ENCODE assay signal across 9 cellular contexts in genomic region chr13:98998831-98999634, GRCh38. TPM values are rescaled to one million over a fixed set of nuclear protein-coding genes. Genes with fewer than 3 reads are reported as not detected.
DNase-seq lines count a peak whose midpoint lies in the region; ATAC-seq, FAIRE-seq and TF ChIP-seq lines count a peak whose summit lies in the region.
"Had no signal": no experiment of that assay in that cellular context is flagged by ENCODE, and none has a peak within 500 bp of the region (broad histone marks: within the 10 kb centered on the region; RNA-seq: fewer than 3 reads in every experiment).

No MANE protein-coding gene starts in this region.

- no peaks in the 10 kb centered on the region; the same call in 1 of the 2 replicates for H3K79me1 ChIP-seq in H1 (ENCODE audit: low read depth, low read length)

- no peak for TF ChIP-seq CTCF in H1 (IDR thresholded peaks at IDR 0.05; ENCODE audit: control extremely low read depth in 1 of 3, insufficient read depth in 1 of 3, low read depth in 1 of 3, low read length in 3 of 3)

- POLR2A ChIA-PET in H1 (lab: Charles Lee; ENCODE audit: partially characterized antibody), result no interaction called here

- no peak overlapping the region for H4K8ac ChIP-seq in H1 (ENCODE audit: extremely low read depth, insufficient read depth, low read length)

- H3K4ac ChIP-seq in H1 (replicated peaks; ENCODE audit: insufficient read length, low read depth, low read length), result no peak overlapping the region

- H2BK5ac ChIP-seq in H1 (ENCODE audit: low read depth, low read length), result no peak overlapping the region

- no peak overlapping the region for H3K18ac ChIP-seq in H1 (ENCODE audit: extremely low read depth, low read length)

- no peak overlapping the region for H2BK12ac ChIP-seq in H1 (ENCODE audit: low read depth, low read length)

- H3K23ac ChIP-seq in H1 (ENCODE audit: insufficient read length), result no peak overlapping the region

- no peak for FAIRE-seq in H1 (lab: Jason Lieb, UNC)

- CTCF ChIA-PET in H1 (lab: Charles Lee; ENCODE audit: partially characterized antibody), result interaction anchor here (1.4 to 3.1 kb wide), 2 partner anchors 30 to 124 kb away, joined by 3 to 9 read pairs; no protein-coding TSS in a partner anchor

- TF ChIP-seq RAD21 in H1 (IDR thresholded peaks at IDR 0.05 in 1 of 2, conservative IDR thresholded peaks at IDR 0.05 in 1 of 2; ENCODE audit: low read depth in 2 of 2, low read length in 2 of 2), result no peak

- no peak overlapping the region for H3K56ac ChIP-seq in H1 (replicated peaks; ENCODE audit: insufficient read length, low read depth, low read length)

- TF ChIP-seq EP300 in H1 (IDR thresholded peaks at IDR 0.05; ENCODE audit: borderline replicate concordance in 1 of 2, low read depth in 2 of 2, low read length in 2 of 2), result no peak

- no peaks in the 10 kb centered on the region for H3K23me2 ChIP-seq in H1 (ENCODE audit: low read depth, low read length)

- no peak overlapping the region for H3K27ac ChIP-seq in H1 (ENCODE audit: low read depth, low read length)

- no peaks in the 10 kb centered on the region for H3K27me3 ChIP-seq in H1 (replicated peaks in 1 of 4; ENCODE audit: control insufficient read depth in 3 of 4, extremely low read depth in 1 of 4, insufficient read depth in 3 of 4, low read length in 3 of 4)
- H3K27me3 ChIP-seq in HAP-1 (ENCODE audit: low read depth), result no peaks in the 10 kb centered on the region

- DNase-seq in SW480 (ENCODE audit: low spot score) (peak; percentile 51), H1 (ENCODE audit: low read depth in 1 of 2, low spot score in 2 of 2) (no peak), HAP-1 (ENCODE audit: low spot score in 2 of 2) (no peak), NCI-H2081 treated with DMSO at 0.1 percent for 48 hours (lab: John Stamatoyannopoulos, UW) (no peak), activated gamma-delta T cell (lab: John Stamatoyannopoulos, UW) (no peak), SW 1271 (lab: John Stamatoyannopoulos, UW) (no peak)
- peak; percentile 41 for DNase-seq in stimulated activated CD4-positive, alpha-beta T cell treated with anti-CD3 and anti-CD28 coated beads, Interleukin-1b, Interleukin-23, amount 100 ng/mL, for 48 hours
- DNase-seq: mesendoderm had no signal

- H4K91ac ChIP-seq in H1 (replicated peaks; ENCODE audit: insufficient read length, low read length), result no peak overlapping the region

- H3K9me3 ChIP-seq in H1 (ENCODE audit: insufficient read depth in 2 of 2, low read depth in 1 of 2, low read length in 1 of 2), result no peaks in the 10 kb centered on the region
- no peaks in the 10 kb centered on the region for H3K9me3 ChIP-seq in HAP-1

- H3K4me3 ChIP-seq in H1 (ENCODE audit: extremely low read depth in 1 of 4, insufficient read depth in 2 of 4, low read depth in 3 of 4, low read length in 4 of 4) (no peak overlapping the region), HAP-1 (no peak overlapping the region)

- no peak overlapping the region for H3K9ac ChIP-seq in H1 (replicated peaks in 1 of 4; ENCODE audit: extremely low read depth in 1 of 4, low read depth in 3 of 4, low read length in 3 of 4)

- H2AFZ ChIP-seq in H1 (ENCODE audit: low read length), result no peak overlapping the region

- no peak overlapping the region for H2BK120ac ChIP-seq in H1 (replicated peaks; ENCODE audit: low read depth, low read length)

- no peak overlapping the region for H2AK5ac ChIP-seq in H1 (ENCODE audit: low read depth, low read length)

- in situ Hi-C loops in HAP-1 (cut with MboI; ENCODE audit: low sequenced_read_pairs), result no loop called here

- no peaks in the 10 kb centered on the region for H4K20me1 ChIP-seq in H1 (replicated peaks in 1 of 2; ENCODE audit: control insufficient read depth in 1 of 2, insufficient read depth in 2 of 2, low read length in 2 of 2)

- H3K4me2 ChIP-seq in H1 (ENCODE audit: insufficient read depth in 1 of 2, low read depth in 2 of 2, low read length in 2 of 2), result no peak overlapping the region

- H2BK15ac ChIP-seq in H1 (ENCODE audit: low read length), result 0 out of 2 replicates have a peak overlapping the region, but pooled peaks have one; percentile 1

- no peaks in the 10 kb centered on the region; a peak in 2 of 4 replicates for H3K79me2 ChIP-seq in H1 (ENCODE audit: control insufficient read depth in 1 of 2, insufficient read depth in 2 of 2, low read length in 2 of 2)

- 90% methylated on average over 8 of the region's 8 CpGs; no CpG with 5 or more reads in 1 of the 2 experiments for WGBS in H1 (ENCODE audit: extremely low coverage in 1 of 2, insufficient coverage in 1 of 2, insufficient read length in 1 of 2, insufficient replicate concordance in 2 of 2, low coverage in 1 of 2, low lambda C conversion rate in 2 of 2, missing lambda C conversion rate in 1 of 2), 2 experiments

- ATAC-seq in GM18511 (IDR thresholded peaks at IDR 0.05; ENCODE audit: unreplicated experiment), result peak; percentile 71

- no peak overlapping the region for H3K14ac ChIP-seq in H1 (ENCODE audit: insufficient read length)

- H3K4me1 ChIP-seq in H1 (replicated peaks in 1 of 4; ENCODE audit: control insufficient read depth in 3 of 4, insufficient read depth in 4 of 4, low read length in 3 of 4) (peaks cover 0 to 15% (median 7%) of the 10 kb centered on the region in 4 experiments; a peak in 4 of 7 replicates), HAP-1 (no peaks in the 10 kb centered on the region; the same call in 1 of the 2 replicates)

- TF ChIP-seq POLR2A in H1 (IDR thresholded peaks at IDR 0.05; ENCODE audit: control extremely low read depth in 1 of 2, low read depth in 2 of 2, low read length in 2 of 2), result no peak

- no peak overlapping the region for H4K5ac ChIP-seq in H1 (ENCODE audit: insufficient read length, low read depth, low read length)

- no peak overlapping the region for H2BK20ac ChIP-seq in H1 (ENCODE audit: low read length)

- H3K36me3 ChIP-seq in H1 (ENCODE audit: control insufficient read depth in 2 of 4, insufficient read depth in 4 of 4, low read length in 3 of 4), result no peaks in the 10 kb centered on the region
- no peaks in the 10 kb centered on the region for H3K36me3 ChIP-seq in HAP-1 (replicated peaks)

TF ChIP-seq in H1, 55 proteins besides CTCF, POLR2A, EP300 and RAD21:
- TF ChIP-seq MAFK (IDR thresholded peaks at IDR 0.05; ENCODE audit: low read depth, low read length) (no peak), JUND (IDR thresholded peaks at IDR 0.05; ENCODE audit: low read length) (no peak), E2F6 (IDR thresholded peaks at IDR 0.05) (no peak), ZNF274 (IDR thresholded peaks at IDR 0.05; ENCODE audit: borderline replicate concordance, extremely low read depth, low read length) (no peak), SIN3A (conservative IDR thresholded peaks at IDR 0.05 in 1 of 2, IDR thresholded peaks at IDR 0.05 in 1 of 2; ENCODE audit: low read depth in 1 of 2, low read length in 2 of 2) (no peak), SRF (IDR thresholded peaks at IDR 0.05; ENCODE audit: low read depth, low read length) (no peak), HDAC6 (IDR thresholded peaks at IDR 0.05; ENCODE audit: low read depth, low read length) (no peak), SP1 (IDR thresholded peaks at IDR 0.05; ENCODE audit: low read depth, low read length) (no peak), POU5F1 (IDR thresholded peaks at IDR 0.05; ENCODE audit: low read depth, low read length) (no peak), SP4 (IDR thresholded peaks at IDR 0.05; ENCODE audit: low read length) (no peak), JUN (IDR thresholded peaks at IDR 0.05; ENCODE audit: low read depth, low read length) (no peak), RXRA (IDR thresholded peaks at IDR 0.05; ENCODE audit: insufficient read depth, low read depth, low read length) (no peak), SAP30 (IDR thresholded peaks at IDR 0.05; ENCODE audit: insufficient read depth, insufficient replicate concordance, low read length) (no peak), TAF7 (optimal IDR thresholded peaks at IDR 0.05; ENCODE audit: borderline replicate concordance, low read depth, low read length) (no peak), TCF12 (IDR thresholded peaks at IDR 0.05; ENCODE audit: low read depth, low read length) (no peak), CHD1 (IDR thresholded peaks at IDR 0.05; ENCODE audit: low read depth, low read length) (no peak), KDM4A (IDR thresholded peaks at IDR 0.05; ENCODE audit: low read depth, low read length, severe bottlenecking) (no peak)

RNA-seq across cellular contexts. Expression of gene DOCK9, which starts 21.2 kb away (rescaled TPM):
- 31.5 and 35.4 TPM in 2 replicates for total RNA-seq in H1 (2021; fragmentation: NEBNext Ultra II Directional; extraction: Animal tissue kit (Norgen Biotek cat#: 25700))
- 18.7 and 21.6 TPM in 2 replicates for polyA plus RNA-seq in H1 (2011; rRNA removed)
- 24.3 TPM for polyA plus RNA-seq in H1 (2011; cell fraction: cytosol; rRNA removed)
- 23.9 TPM for polyA plus RNA-seq in H1 (2011; cell fraction: nucleus; rRNA removed)
- 26.9 to 34.3 TPM (median 27.8 TPM) in 4 replicates for polyA plus RNA-seq in H1 (2012, experiment 1 of 2)
- polyA plus RNA-seq in H1 (2012, experiment 2 of 2), result 1.2 TPM
- polyA plus RNA-seq in H1 (2013, experiment 1 of 2), result 14.1 TPM
- polyA plus RNA-seq in H1 (2013, experiment 2 of 2), result 13.7 TPM
- polyA minus RNA-seq in H1 (2011; rRNA and poly(A)+ RNA removed), result 43.4 and 72.7 TPM in 2 replicates
- polyA minus RNA-seq in H1 (2011; cell fraction: cytosol; rRNA and poly(A)+ RNA removed), result 24.7 TPM
- 64.1 TPM for polyA minus RNA-seq in H1 (2011; cell fraction: nucleus; rRNA and poly(A)+ RNA removed)

Comparison
In these comparisons a context has a peak if more than half of its experiments do, and no peak if none do; other contexts are left out.
1. DNase-seq: peak in SW480 (single experiment) and stimulated activated CD4-positive, alpha-beta T cell treated with anti-CD3 and anti-CD28 coated beads, Interleukin-1b, Interleukin-23, amount 100 ng/mL, for 48 hours (single experiment); none in H1 (0 of 2), HAP-1 (0 of 2), NCI-H2081 treated with DMSO at 0.1 percent for 48 hours (single experiment), activated gamma-delta T cell (single experiment) and SW 1271 (0 of 2).